Comparison of ENCODE assay signal across 20 cellular contexts in genomic region chr3:171068658-171069057, GRCh38. TPM values are rescaled to one million over a fixed set of nuclear protein-coding genes. Genes with fewer than 3 reads are reported as not detected.
DNase-seq lines count a peak whose midpoint lies in the region; ATAC-seq and TF ChIP-seq lines count a peak whose summit lies in the region.
"Had no signal": no experiment of that assay in that cellular context is flagged by ENCODE, and none has a peak within 500 bp of the region (broad histone marks: within the 10 kb centered on the region; RNA-seq: fewer than 3 reads in every experiment).

No MANE protein-coding gene starts in this region.

- peak overlapping the region; percentile 57 for H3K27ac Mint-ChIP-seq in T-helper 2 cell treated with Interferon-gamma antibody and Interleukin-4, amounts not matched to agents 5 μg/mL and 100 μg/mL, for 36 hours

- H3K4me3 ChIP-seq in fibroblast of villous mesenchyme (ENCODE audit: low read depth, low read length) (no peak overlapping the region), lung (no peak overlapping the region)
- H3K4me3 ChIP-seq: A549, BLaER1, GM12878, HAP-1, K562 had no signal

- H3K4me1 Mint-ChIP-seq in T-helper 2 cell treated with Interferon-gamma antibody and Interleukin-4, amounts not matched to agents 5 μg/mL and 100 μg/mL, for 36 hours (ENCODE audit: low read depth): peaks cover 5% of the 10 kb centered on the region
- H3K4me1 Mint-ChIP-seq: CD8-positive, alpha-beta memory T cell had no signal

- ATAC-seq in lung (ENCODE audit: insufficient read depth, low FRiP score) (peak; percentile 46), GM21529 (IDR thresholded peaks at IDR 0.05; ENCODE audit: unreplicated experiment) (no peak), HG02885 (IDR thresholded peaks at IDR 0.05; ENCODE audit: poor library complexity, unreplicated experiment) (no peak), HG03571 (IDR thresholded peaks at IDR 0.05; ENCODE audit: unreplicated experiment) (no peak)
- ATAC-seq: A549, GM12878, K562 had no signal

- H3K36me3 Mint-ChIP-seq in T-helper 2 cell treated with Interferon-gamma antibody and Interleukin-4, amounts not matched to agents 5 μg/mL and 100 μg/mL, for 36 hours (ENCODE audit: low read depth): peaks cover 85% of the 10 kb centered on the region

- no peak overlapping the region for H3K4me3 Mint-ChIP-seq in T-helper 2 cell treated with Interferon-gamma antibody and Interleukin-4, amounts not matched to agents 5 μg/mL and 100 μg/mL, for 36 hours
- H3K4me3 Mint-ChIP-seq: CD8-positive, alpha-beta memory T cell had no signal

- H3K27ac ChIP-seq in lung (ENCODE audit: low read depth in 1 of 2, low read length in 1 of 2): no peak overlapping the region
- H3K27ac ChIP-seq: A549, BLaER1 had no signal

- no peaks in the 10 kb centered on the region for H3K9me3 Mint-ChIP-seq in T-helper 2 cell treated with Interferon-gamma antibody and Interleukin-4, amounts not matched to agents 5 μg/mL and 100 μg/mL, for 36 hours
- H3K9me3 Mint-ChIP-seq: CD8-positive, alpha-beta memory T cell had no signal

- peaks cover 0 to 1% of the 10 kb centered on the region in 2 donors for H3K9me3 ChIP-seq in lung (ENCODE audit: control insufficient read depth in 2 of 2, insufficient read depth in 1 of 2, low read length in 1 of 2)
- H3K9me3 ChIP-seq: A549, BLaER1, Caco-2, HAP-1 had no signal

- DNase-seq in EH (ENCODE audit: low read depth) (peak; percentile 38), fibroblast of villous mesenchyme (ENCODE audit: low read depth) (peak; percentile 62), lung (ENCODE audit: low spot score) (no peak), NCI-H1417 (lab: John Stamatoyannopoulos, UW) (no peak)
- DNase-seq in T-helper 2 cell treated with Interferon-gamma antibody and Interleukin-4, amounts not matched to agents 5 μg/mL and 100 μg/mL, for 36 hours (ENCODE audit: low spot score): no peak
- DNase-seq: AML-193; Caco-2; CD8-positive, alpha-beta memory T cell; GOT3 had no signal

- H3K27me3 ChIP-seq in lung (ENCODE audit: control insufficient read depth, insufficient read depth): no peaks in the 10 kb centered on the region
- H3K27me3 ChIP-seq: BLaER1 had no signal

- H3K27me3 Mint-ChIP-seq in T-helper 2 cell treated with Interferon-gamma antibody and Interleukin-4, amounts not matched to agents 5 μg/mL and 100 μg/mL, for 36 hours (ENCODE audit: low read depth): no peaks in the 10 kb centered on the region
- H3K27me3 Mint-ChIP-seq: CD8-positive, alpha-beta memory T cell had no signal

- peaks cover 0 to 7% of the 10 kb centered on the region in 2 donors for H3K4me1 ChIP-seq in lung (ENCODE audit: control insufficient read depth in 2 of 2, insufficient read depth in 2 of 2, low read length in 2 of 2)
- H3K4me1 ChIP-seq: A549, BLaER1, Caco-2, HAP-1 had no signal

- H3K36me3 ChIP-seq in lung (ENCODE audit: control insufficient read depth in 2 of 2, insufficient read depth in 2 of 2, low read length in 2 of 2): peaks cover 1 to 6% of the 10 kb centered on the region in 2 donors
- H3K36me3 ChIP-seq: BLaER1, HAP-1 had no signal

- TF ChIP-seq CTCF in fibroblast of villous mesenchyme (IDR thresholded peaks at IDR 0.05; ENCODE audit: insufficient read depth, low read depth, low read length) (no peak), lung (IDR thresholded peaks at IDR 0.05; ENCODE audit: control extremely low read depth, extremely low read depth) (no peak)

- 59 to 83% methylated on average over 3 of the region's 3 CpGs for WGBS in lung, 2 donors

RNA-seq across cellular contexts. Expression of gene SLC2A2, which starts 42.1 kb away (rescaled TPM):
- under 0.01 TPM in 1 of 2 replicates, not detected in the other for total RNA-seq in fibroblast of villous mesenchyme
- total RNA-seq in lung: under 1 TPM in 1 of 2 donors, not detected in 1; 0.12 TPM
- polyA plus RNA-seq in lung: not detected
- total RNA-seq: CD8-positive, alpha-beta memory T cell; Daoy; G401 had no signal
- polyA plus RNA-seq: A549; AG04450; CD8-positive, alpha-beta memory T cell; K562 had no signal

Comparison
In these comparisons a context has a peak if more than half of its experiments do, and no peak if none do; other contexts are left out.
1. DNase-seq: peak in EH (single experiment) and fibroblast of villous mesenchyme (single experiment); none in T-helper 2 cell treated with Interferon-gamma antibody and Interleukin-4, amounts not matched to agents 5 μg/mL and 100 μg/mL, for 36 hours (single experiment), lung (single experiment) and NCI-H1417 (0 of 3).